ENCODE assay signal across 9 cellular contexts in genomic region chr14:65095633-65096205, GRCh38. TPM values are rescaled to one million over a fixed set of nuclear protein-coding genes. Genes with fewer than 3 reads are reported as not detected.
DNase-seq lines count a peak whose midpoint lies in the region; ATAC-seq and TF ChIP-seq lines count a peak whose summit lies in the region.
"Had no signal": no experiment of that assay in that cellular context is flagged by ENCODE, and none has a peak within 500 bp of the region (broad histone marks: within the 10 kb centered on the region; RNA-seq: fewer than 3 reads in every experiment).

No MANE protein-coding gene starts in this region.

- H3K36me3 ChIP-seq in mesenchymal stem cell (ENCODE audit: control insufficient read depth in 1 of 2, insufficient read depth in 2 of 2, low read depth in 1 of 2, low read length in 2 of 2) = peaks cover 12 to 72% of the 10 kb centered on the region in 2 experiments
- peaks cover 45% of the 10 kb centered on the region for H3K36me3 ChIP-seq in upper lobe of right lung

- peak overlapping the region; percentile 61 to 63 for H3K27ac Mint-ChIP-seq in activated naive CD4-positive, alpha-beta T cell treated with anti-CD3 and anti-CD28 coated beads, Interleukin-2, amount 50 U/mL, for 72 hours

- no peaks in the 10 kb centered on the region for H3K9me3 Mint-ChIP-seq in activated naive CD4-positive, alpha-beta T cell treated with anti-CD3 and anti-CD28 coated beads, Interleukin-2, amount 50 U/mL, for 72 hours

- H3K27ac ChIP-seq in mesenchymal stem cell (ENCODE audit: low read length, poor library complexity, severe bottlenecking) = no peak overlapping the region
- H3K27ac ChIP-seq in upper lobe of right lung = peak overlapping the region; percentile 12

- no peaks in the 10 kb centered on the region for H3K9me3 ChIP-seq in mesenchymal stem cell (ENCODE audit: control insufficient read depth, low read length)
- no peaks in the 10 kb centered on the region for H3K9me3 ChIP-seq in upper lobe of right lung

- H3K18ac ChIP-seq in mesenchymal stem cell (ENCODE audit: low read depth in 1 of 2, low read length in 2 of 2) = no peak overlapping the region

- peaks cover 33% of the 10 kb centered on the region for H3K79me1 ChIP-seq in mesenchymal stem cell (replicated peaks; ENCODE audit: low read length, poor library complexity, severe bottlenecking)

- H4K91ac ChIP-seq in mesenchymal stem cell (ENCODE audit: low read length) = no peak overlapping the region

- intact Hi-C loops in upper lobe of right lung (cut with DNase I) = no loop called here

- DNase-seq in activated naive CD4-positive, alpha-beta T cell treated with anti-CD3 and anti-CD28 coated beads, Interleukin-2, amount 50 U/mL, for 72 hours (ENCODE audit: low spot score in 2 of 2) = no peak
- no peak for DNase-seq in activated naive CD4-positive, alpha-beta T cell treated with anti-CD3 and anti-CD28 coated beads, Interleukin-2, amount 50 U/mL, for 16 hours
- DNase-seq in cardiac fibroblast (ENCODE audit: low read depth in 2 of 2) (peak; percentile 63 to 91), mesenchymal stem cell (peak; percentile 23), upper lobe of right lung (no peak), DMS153 (lab: John Stamatoyannopoulos, UW) (no peak), LoVo (ENCODE audit: low spot score) (no peak)
- DNase-seq: activated CD4-positive, alpha-beta T cell treated with anti-CD3 and anti-CD28 coated beads, Interleukin-2, amount 50 U/mL, for 4 hours had no signal

- H3K14ac ChIP-seq in mesenchymal stem cell (ENCODE audit: low read length in 2 of 2) = no peak overlapping the region

- no peak overlapping the region for H2BK5ac ChIP-seq in mesenchymal stem cell (ENCODE audit: low read depth, low read length, poor library complexity, severe bottlenecking)

- H3K4ac ChIP-seq in mesenchymal stem cell (ENCODE audit: low read depth in 1 of 2, low read length in 2 of 2) = no peak overlapping the region

- H2AK5ac ChIP-seq in mesenchymal stem cell (ENCODE audit: low read length, severe bottlenecking) = no peak overlapping the region

- H2BK15ac ChIP-seq in mesenchymal stem cell (ENCODE audit: low read depth, poor library complexity, severe bottlenecking) = no peak overlapping the region

- H3K36me3 Mint-ChIP-seq in activated naive CD4-positive, alpha-beta T cell treated with anti-CD3 and anti-CD28 coated beads, Interleukin-2, amount 50 U/mL, for 72 hours = peaks cover 15 to 44% of the 10 kb centered on the region in 2 donors

- TF ChIP-seq CTCF in cardiac fibroblast (IDR thresholded peaks at IDR 0.05; ENCODE audit: low read depth, low read length) (no peak), upper lobe of right lung (IDR thresholded peaks at IDR 0.05) (no peak)

- H4K8ac ChIP-seq in mesenchymal stem cell (ENCODE audit: low read length) = no peak overlapping the region

- ATAC-seq in activated naive CD4-positive, alpha-beta T cell treated with anti-CD3 and anti-CD28 coated beads, Interleukin-2, amount 50 U/mL, for 72 hours = no peak
- ATAC-seq in upper lobe of right lung (peak; percentile 60), GM19467 (IDR thresholded peaks at IDR 0.05; ENCODE audit: unreplicated experiment) (no peak)

- H2AFZ ChIP-seq in mesenchymal stem cell (ENCODE audit: low read depth, low read length) = no peak overlapping the region

- no peak overlapping the region for H3K4me2 ChIP-seq in mesenchymal stem cell (ENCODE audit: low read length, poor library complexity, severe bottlenecking)

- no peak overlapping the region for H2BK120ac ChIP-seq in mesenchymal stem cell (ENCODE audit: low read depth, low read length)

- H3K4me1 ChIP-seq in mesenchymal stem cell (ENCODE audit: control insufficient read depth, insufficient read depth, low read depth, low read length) (no peaks in the 10 kb centered on the region), upper lobe of right lung (peaks cover 53% of the 10 kb centered on the region)

- no peak overlapping the region for H3K4me3 ChIP-seq in cardiac fibroblast (replicated peaks in 1 of 2; ENCODE audit: low read depth in 2 of 2, low read length in 2 of 2)
- H3K4me3 ChIP-seq in mesenchymal stem cell (ENCODE audit: insufficient read depth in 1 of 2, low read depth in 1 of 2, low read length in 2 of 2) = peak overlapping the region in 1 of 2 experiments; percentile 59
- H3K4me3 ChIP-seq in upper lobe of right lung = no peak overlapping the region

- no peak overlapping the region for H2BK12ac ChIP-seq in mesenchymal stem cell (ENCODE audit: low read length in 2 of 2)

- WGBS in mesenchymal stem cell = 93% methylated on average over 3 of the region's 3 CpGs

- H3K23ac ChIP-seq in mesenchymal stem cell (ENCODE audit: low read length in 2 of 2) = no peak overlapping the region

- peak overlapping the region; percentile 62 for H3K9ac ChIP-seq in mesenchymal stem cell (ENCODE audit: low read length)

- H3K27me3 ChIP-seq in mesenchymal stem cell (ENCODE audit: control insufficient read depth in 1 of 2, insufficient read depth in 1 of 2, low read length in 2 of 2) (no peaks in the 10 kb centered on the region), upper lobe of right lung (no peaks in the 10 kb centered on the region)

RNA-seq across cellular contexts. Expression of gene MAX, which starts 6.6 kb away (rescaled TPM):
- 100 to 1,000 TPM in 1 of 2 donors, 10 to 100 TPM in 1; 84.2 to 107 TPM for total RNA-seq in activated naive CD4-positive, alpha-beta T cell treated with anti-CD3 and anti-CD28 coated beads, Interleukin-2, amount 50 U/mL, for 72 hours
- 85.2 TPM for polyA plus RNA-seq in mesenchymal stem cell (2013, experiment 1 of 2)
- polyA plus RNA-seq in mesenchymal stem cell (2013, experiment 2 of 2) = 85.6 TPM
- total RNA-seq in upper lobe of right lung = 102 TPM

Comparison
In these comparisons a context has a peak if more than half of its experiments do, and no peak if none do; other contexts are left out.
1. DNase-seq: peak in cardiac fibroblast (2 of 2) and mesenchymal stem cell (single experiment); none in activated naive CD4-positive, alpha-beta T cell treated with anti-CD3 and anti-CD28 coated beads, Interleukin-2, amount 50 U/mL, for 72 hours (0 of 2), activated naive CD4-positive, alpha-beta T cell treated with anti-CD3 and anti-CD28 coated beads, Interleukin-2, amount 50 U/mL, for 16 hours (single experiment), upper lobe of right lung (single experiment), DMS153 (single experiment) and LoVo (single experiment).